In genomic region chr17:64492481-64493109, GRCh38 we compare ENCODE assay signal across 9 cellular contexts. TPM values are rescaled to one million over a fixed set of nuclear protein-coding genes. Genes with fewer than 3 reads are reported as not detected.
DNase-seq lines count a peak whose midpoint lies in the region; ATAC-seq and TF ChIP-seq lines count a peak whose summit lies in the region.
"Had no signal": no experiment of that assay in that cellular context is flagged by ENCODE, and none has a peak within 500 bp of the region (broad histone marks: within the 10 kb centered on the region; RNA-seq: fewer than 3 reads in every experiment).

No MANE protein-coding gene starts in this region.

- H3K9ac ChIP-seq in fibroblast of lung (ENCODE audit: insufficient read depth, low read length): no peak overlapping the region

- peaks cover 32% of the 10 kb centered on the region for H3K4me1 Mint-ChIP-seq in T-helper 17 cell

- H3K27me3 ChIP-seq in heart right ventricle (no peaks in the 10 kb centered on the region), fibroblast of lung (ENCODE audit: control insufficient read depth, insufficient read depth, low read length) (no peaks in the 10 kb centered on the region), tibial nerve (no peaks in the 10 kb centered on the region)

- H3K27ac ChIP-seq in heart right ventricle (no peak overlapping the region), fibroblast of lung (ENCODE audit: insufficient read depth, low read length) (peak overlapping the region; percentile 23), tibial nerve (no peak overlapping the region)

- H3K9me3 ChIP-seq in heart right ventricle (no peaks in the 10 kb centered on the region), T-helper 17 cell (ENCODE audit: control insufficient read depth, low read length, poor library complexity, severe bottlenecking) (no peaks in the 10 kb centered on the region), fibroblast of lung (ENCODE audit: control insufficient read depth, insufficient read depth, low read depth, low read length) (no peaks in the 10 kb centered on the region), tibial nerve (no peaks in the 10 kb centered on the region)

- DNase-seq in heart right ventricle (no peak), Right ventricle myocardium inferior (ENCODE audit: missing footprints) (no peak), T-helper 17 cell (no peak), fibroblast of lung (ENCODE audit: low read depth in 2 of 2) (peak in 1 of 2 donors; percentile 30), tibial nerve (ENCODE audit: low spot score in 2 of 2) (no peak), DMS114 treated with DMSO at 0.1 percent for 48 hours (lab: John Stamatoyannopoulos, UW; ENCODE audit: unreplicated experiment) (no peak)
- DNase-seq in activated naive CD4-positive, alpha-beta T cell treated with anti-CD3 and anti-CD28 coated beads, Interleukin-2, amount 50 U/mL, for 72 hours (ENCODE audit: low spot score in 2 of 2): no peak
- DNase-seq: retina had no signal

- WGBS in heart right ventricle, 2 donors: 84 to 85% methylated on average over 6 of the region's 6 CpGs
- 81 to 85% methylated on average over 6 of the region's 6 CpGs for WGBS in tibial nerve, 2 donors

- H2AFZ ChIP-seq in fibroblast of lung (ENCODE audit: low read length): no peak overlapping the region

- intact Hi-C loops in heart right ventricle (cut with DNase I) (loop anchor here in 9 of 10 donors (5.0 to 10.0 kb wide), 7 partner anchors 70 to 188 kb away; no protein-coding TSS in a partner anchor), Right ventricle myocardium inferior (cut with DNase I) (loop anchor here (5.0 kb wide), 1 partner anchor 70 kb away; no protein-coding TSS in a partner anchor)

- H3K4me1 ChIP-seq in heart right ventricle (peaks cover 3 to 36% (median 31%) of the 10 kb centered on the region in 9 donors), fibroblast of lung (ENCODE audit: control insufficient read depth, extremely low read depth, insufficient read depth, low read length) (peaks cover 2% of the 10 kb centered on the region), tibial nerve (peaks cover 0 to 39% (median 16%) of the 10 kb centered on the region in 4 donors)

- no peak for TF ChIP-seq EP300 in tibial nerve (IDR thresholded peaks at IDR 0.05)

- H3K4me3 ChIP-seq in heart right ventricle (no peak overlapping the region), fibroblast of lung (replicated peaks in 1 of 4; ENCODE audit: control extremely low read depth in 1 of 4, insufficient read depth in 1 of 4, low read depth in 3 of 4, low read length in 4 of 4) (no peak overlapping the region), tibial nerve (no peak overlapping the region)

- no peak overlapping the region for H3K4me2 ChIP-seq in fibroblast of lung (ENCODE audit: extremely low read depth, insufficient read depth, low read length)

- H3K36me3 ChIP-seq in heart right ventricle (peaks cover 0 to 63% (median 16%) of the 10 kb centered on the region in 9 donors), fibroblast of lung (ENCODE audit: control insufficient read depth, insufficient read depth, low read length) (peaks cover 2% of the 10 kb centered on the region), tibial nerve (peaks cover 0 to 61% (median 0%) of the 10 kb centered on the region in 3 donors)

- ATAC-seq in heart right ventricle (no peak), Right ventricle myocardium inferior (no peak), T-helper 17 cell (no peak), HG03175 (IDR thresholded peaks at IDR 0.05; ENCODE audit: unreplicated experiment) (no peak)
- ATAC-seq in activated naive CD4-positive, alpha-beta T cell treated with anti-CD3 and anti-CD28 coated beads, Interleukin-2, amount 50 U/mL, for 72 hours: no peak

- peak; percentile 16 to 63 (median 46) for TF ChIP-seq CTCF in heart right ventricle (IDR thresholded peaks at IDR 0.05)
- TF ChIP-seq CTCF in fibroblast of lung (conservative IDR thresholded peaks at IDR 0.05 in 1 of 2, IDR thresholded peaks at IDR 0.05 in 1 of 2; ENCODE audit: low read depth in 1 of 2, low read length in 2 of 2): peak in 1 of 2 donors; percentile 64
- TF ChIP-seq CTCF in tibial nerve (IDR thresholded peaks at IDR 0.05): peak in 4 of 5 experiments; percentile 35 to 50 (median 38)

- no peaks in the 10 kb centered on the region for H4K20me1 ChIP-seq in fibroblast of lung (ENCODE audit: control insufficient read depth, extremely low read depth, insufficient read depth, low read length)

- no peaks in the 10 kb centered on the region for H3K27me3 Mint-ChIP-seq in T-helper 17 cell

- H3K36me3 Mint-ChIP-seq in T-helper 17 cell (ENCODE audit: low read depth): peaks cover 6% of the 10 kb centered on the region
- peaks cover 28 to 48% of the 10 kb centered on the region in 2 donors for H3K36me3 Mint-ChIP-seq in activated naive CD4-positive, alpha-beta T cell treated with anti-CD3 and anti-CD28 coated beads, Interleukin-2, amount 50 U/mL, for 72 hours

- H3K79me2 ChIP-seq in fibroblast of lung (ENCODE audit: control insufficient read depth, insufficient read depth, low read length): peaks cover 16% of the 10 kb centered on the region

- no peak for TF ChIP-seq POLR2A in tibial nerve (IDR thresholded peaks at IDR 0.05)

- H3K27ac Mint-ChIP-seq in T-helper 17 cell: peak overlapping the region; percentile 11
- H3K27ac Mint-ChIP-seq in activated naive CD4-positive, alpha-beta T cell treated with anti-CD3 and anti-CD28 coated beads, Interleukin-2, amount 50 U/mL, for 72 hours: no peak overlapping the region

- H3K4me3 Mint-ChIP-seq in T-helper 17 cell: no peak overlapping the region

- H3K9me3 Mint-ChIP-seq in activated naive CD4-positive, alpha-beta T cell treated with anti-CD3 and anti-CD28 coated beads, Interleukin-2, amount 50 U/mL, for 72 hours: no peaks in the 10 kb centered on the region

RNA-seq across cellular contexts. Expression of gene POLG2, which starts 4.3 kb away (rescaled TPM):
- total RNA-seq in heart right ventricle: 10 to 100 TPM in 3 of 10 donors, 1 to 10 TPM in 7; 5.1 to 11.1 (median 6.5) TPM
- polyA plus RNA-seq in heart right ventricle: 1 to 10 TPM; 4.8 to 7.2 TPM
- total RNA-seq in Right ventricle myocardium inferior: 8.2 TPM
- total RNA-seq in T-helper 17 cell: 10 to 100 TPM; 37.1 to 39.0 TPM
- total RNA-seq in fibroblast of lung: 21.3 and 24.9 TPM in 2 replicates
- polyA plus RNA-seq in fibroblast of lung: 5.3 and 6.9 TPM in 2 replicates
- 5.1 and 5.9 TPM in 2 replicates for polyA plus RNA-seq in fibroblast of lung (2012)
- polyA minus RNA-seq in fibroblast of lung (ENCODE audit: low replicate concordance): 0.96 and 8.8 TPM in 2 replicates
- total RNA-seq in tibial nerve: 10 to 100 TPM in 2 of 4 donors, 1 to 10 TPM in 2; 5.9 to 17.1 (median 10.3) TPM
- 10 to 100 TPM; 35.2 to 71.6 TPM for total RNA-seq in activated naive CD4-positive, alpha-beta T cell treated with anti-CD3 and anti-CD28 coated beads, Interleukin-2, amount 50 U/mL, for 72 hours

RNA-seq across cellular contexts. Expression of gene DDX5, which starts 13.5 kb away (rescaled TPM):
- total RNA-seq in heart right ventricle (100 to 1,000 TPM; 301 to 474 (median 349) TPM), Right ventricle myocardium inferior (321 TPM), T-helper 17 cell (1,000 to 10,000 TPM; 2,533 to 2,679 TPM), fibroblast of lung (393 and 439 TPM in 2 replicates), tibial nerve (100 to 1,000 TPM; 471 to 820 (median 648) TPM)
- polyA plus RNA-seq in heart right ventricle (100 to 1,000 TPM; 215 to 456 TPM), fibroblast of lung (560 and 598 TPM in 2 replicates)
- polyA plus RNA-seq in fibroblast of lung (2012): 398 and 441 TPM in 2 replicates
- 251 and 297 TPM in 2 replicates for polyA minus RNA-seq in fibroblast of lung (ENCODE audit: low replicate concordance)
- total RNA-seq in activated naive CD4-positive, alpha-beta T cell treated with anti-CD3 and anti-CD28 coated beads, Interleukin-2, amount 50 U/mL, for 72 hours: 100 to 1,000 TPM; 687 to 793 TPM

RNA-seq across cellular contexts. Expression of gene CEP95, which starts 14.2 kb away (rescaled TPM):
- 10 to 100 TPM in 9 of 10 donors, 1 to 10 TPM in 1; 8.6 to 19.7 (median 14.6) TPM for total RNA-seq in heart right ventricle
- polyA plus RNA-seq in heart right ventricle: 10 to 100 TPM; 11.7 to 62.4 TPM
- total RNA-seq in Right ventricle myocardium inferior: 14.7 TPM
- 100 to 1,000 TPM; 130 to 143 TPM for total RNA-seq in T-helper 17 cell
- total RNA-seq in fibroblast of lung: 24.4 and 24.8 TPM in 2 replicates
- polyA plus RNA-seq in fibroblast of lung: 12.6 and 16.6 TPM in 2 replicates
- polyA plus RNA-seq in fibroblast of lung (2012): 10.4 and 10.8 TPM in 2 replicates
- 2.3 and 5.3 TPM in 2 replicates for polyA minus RNA-seq in fibroblast of lung (ENCODE audit: low replicate concordance)
- total RNA-seq in tibial nerve: 10 to 100 TPM; 45.7 to 73.9 (median 59.3) TPM
- total RNA-seq in activated naive CD4-positive, alpha-beta T cell treated with anti-CD3 and anti-CD28 coated beads, Interleukin-2, amount 50 U/mL, for 72 hours: 100 to 1,000 TPM in 1 of 2 donors, 10 to 100 TPM in 1; 49.5 to 142 TPM

RNA-seq across cellular contexts. Expression of gene MILR1, which starts 43.7 kb away (rescaled TPM):
- 10 to 100 TPM in 1 of 10 donors, 1 to 10 TPM in 9; 1.0 to 13.3 (median 1.2) TPM for total RNA-seq in heart right ventricle
- 1 to 10 TPM; 1.5 to 3.3 TPM for polyA plus RNA-seq in heart right ventricle
- total RNA-seq in Right ventricle myocardium inferior: 3.8 TPM
- total RNA-seq in T-helper 17 cell: 1 to 10 TPM; 1.0 to 1.4 TPM
- 4.4 and 9.1 TPM in 2 replicates for total RNA-seq in fibroblast of lung
- 11.6 and 33.3 TPM in 2 replicates for polyA plus RNA-seq in fibroblast of lung
- 5.4 and 20.7 TPM in 2 replicates for polyA plus RNA-seq in fibroblast of lung (2012)
- polyA minus RNA-seq in fibroblast of lung (ENCODE audit: low replicate concordance): 8.2 TPM in 1 of 2 replicates, not detected in the other
- 10 to 100 TPM in 1 of 4 donors, 1 to 10 TPM in 3; 3.1 to 27.0 (median 6.4) TPM for total RNA-seq in tibial nerve
- total RNA-seq in activated naive CD4-positive, alpha-beta T cell treated with anti-CD3 and anti-CD28 coated beads, Interleukin-2, amount 50 U/mL, for 72 hours: under 1 TPM in 1 of 2 donors, not detected in 1; 0.64 TPM
